In genomic region chr9:4936277-4936676, GRCh38 we compare ENCODE assay signal across 14 cellular contexts. TPM values are rescaled to one million over a fixed set of nuclear protein-coding genes. Genes with fewer than 3 reads are reported as not detected.
A peak's percentile ranks its signal among the peaks of the same experiment; 100 is the strongest.
DNase-seq lines count a peak whose midpoint lies in the region; ATAC-seq, FAIRE-seq and TF ChIP-seq lines count a peak whose summit lies in the region.
"Had no signal": no experiment of that assay in that cellular context is flagged by ENCODE, and none has a peak within 500 bp of the region (broad histone marks: within the 10 kb centered on the region; RNA-seq: fewer than 3 reads in every experiment).

No MANE protein-coding gene starts in this region.

- ATAC-seq in naive B cell (ENCODE audit: low read depth in 2 of 2), result peak; percentile 20 to 36
- ATAC-seq in GM18519 (IDR thresholded peaks at IDR 0.05; ENCODE audit: low FRiP score, unreplicated experiment), result no peak
- ATAC-seq in GM21367 (IDR thresholded peaks at IDR 0.05; ENCODE audit: unreplicated experiment), result no peak

- peak overlapping the region in 8 of 11 experiments; percentile 18 to 96 (median 92); a peak in 16 of 22 replicates for H3K27ac ChIP-seq in BLaER1 treated with 17β-estradiol and CSF1 and Interleukin-3, amounts not matched to agents 10 nM and 100 nM
- no peak overlapping the region for H3K27ac ChIP-seq in SJCRH30
- H3K27ac ChIP-seq: prostate gland had no signal

- peak overlapping the region in 1 of 10 experiments; percentile 11; a peak in 2 of 20 replicates for H3K4me3 ChIP-seq in BLaER1 treated with 17β-estradiol and CSF1 and Interleukin-3, amounts not matched to agents 10 nM and 100 nM
- H3K4me3 ChIP-seq in SJCRH30, result no peak overlapping the region
- H3K4me3 ChIP-seq: prostate gland, uterus had no signal

- DNase-seq in GM12892 (ENCODE audit: insufficient read length) (no peak), naive B cell (peak; percentile 12), KBM-7 (no peak), SJCRH30 (no peak)
- no peak for DNase-seq in activated CD4-positive, alpha-beta memory T cell treated with anti-CD3 and anti-CD28 coated beads, Interleukin-2, amount 10 ng/mL, durations not matched to agents 7 days and 5 days
- DNase-seq: activated CD4-positive, alpha-beta T cell treated with anti-CD3 and anti-CD28 coated beads for 4 hours; Caco-2; effector memory CD4-positive, alpha-beta T cell; NCI-H510A; uterus had no signal

- peaks cover 5% of the 10 kb centered on the region for H3K36me3 Mint-ChIP-seq in activated CD4-positive, alpha-beta memory T cell treated with anti-CD3 and anti-CD28 coated beads, Interleukin-2, amount 10 ng/mL, durations not matched to agents 7 days and 5 days (ENCODE audit: low read depth)
- H3K36me3 Mint-ChIP-seq in naive B cell, result no peaks in the 10 kb centered on the region

- H3K4me2 ChIP-seq in BLaER1 treated with 17β-estradiol and CSF1 and Interleukin-3, amounts not matched to agents 10 nM and 100 nM, result peak overlapping the region in 7 of 11 experiments; percentile 69 to 90 (median 80); a peak in 14 of 22 replicates

- peak overlapping the region in 6 of 11 experiments; percentile 17 to 78 (median 48); a peak in 11 of 22 replicates for H3K9ac ChIP-seq in BLaER1 treated with 17β-estradiol and CSF1 and Interleukin-3, amounts not matched to agents 10 nM and 100 nM

- H3K9me3 Mint-ChIP-seq in activated CD4-positive, alpha-beta memory T cell treated with anti-CD3 and anti-CD28 coated beads, Interleukin-2, amount 10 ng/mL, durations not matched to agents 7 days and 5 days, result no peaks in the 10 kb centered on the region
- no peaks in the 10 kb centered on the region for H3K9me3 Mint-ChIP-seq in naive B cell

- H4K20me1 ChIP-seq in BLaER1 treated with 17β-estradiol and CSF1 and Interleukin-3, amounts not matched to agents 10 nM and 100 nM, result no peaks in the 10 kb centered on the region

- CTCF ChIA-PET in activated CD4-positive, alpha-beta memory T cell treated with anti-CD3 and anti-CD28 coated beads, Interleukin-2, amount 10 ng/mL, durations not matched to agents 7 days and 5 days (lab: Charles Lee), result interaction anchor here (0.7 to 4.1 kb wide), 5 partner anchors 12 to 332 kb away, joined by 3 to 20 read pairs (median 4); partner anchors contain the start of gene JAK2

- no peaks in the 10 kb centered on the region for H3K9me3 ChIP-seq in BLaER1 treated with 17β-estradiol and CSF1 and Interleukin-3, amounts not matched to agents 10 nM and 100 nM (replicated peaks in 1 of 11)
- no peaks in the 10 kb centered on the region for H3K9me3 ChIP-seq in SJCRH30 (replicated peaks)
- H3K9me3 ChIP-seq: Caco-2, prostate gland, uterus had no signal

- H3K27me3 ChIP-seq in BLaER1 treated with 17β-estradiol and CSF1 and Interleukin-3, amounts not matched to agents 10 nM and 100 nM, result no peaks in the 10 kb centered on the region
- H3K27me3 ChIP-seq in SJCRH30, result no peaks in the 10 kb centered on the region
- H3K27me3 ChIP-seq: uterus had no signal

- H3K27ac Mint-ChIP-seq in activated CD4-positive, alpha-beta memory T cell treated with anti-CD3 and anti-CD28 coated beads, Interleukin-2, amount 10 ng/mL, durations not matched to agents 7 days and 5 days, result peak overlapping the region; percentile 68
- peak overlapping the region in 3 of 6 donors; percentile 4 to 49 (median 15) for H3K27ac Mint-ChIP-seq in naive B cell

- in situ Hi-C loops in KBM-7 (cut with MboI; ENCODE audit: low pct_unique_long_range_greater_than_20kb, low sequenced_read_pairs), result no loop called here

- no peaks in the 10 kb centered on the region for H3K36me3 ChIP-seq in BLaER1 treated with 17β-estradiol and CSF1 and Interleukin-3, amounts not matched to agents 10 nM and 100 nM
- H3K36me3 ChIP-seq in SJCRH30, result no peaks in the 10 kb centered on the region
- H3K36me3 ChIP-seq: prostate gland, uterus had no signal

- peaks cover 51% of the 10 kb centered on the region for H3K4me1 Mint-ChIP-seq in activated CD4-positive, alpha-beta memory T cell treated with anti-CD3 and anti-CD28 coated beads, Interleukin-2, amount 10 ng/mL, durations not matched to agents 7 days and 5 days
- peaks cover 40 to 53% (median 43%) of the 10 kb centered on the region in 3 donors for H3K4me1 Mint-ChIP-seq in naive B cell

- TF ChIP-seq POLR2A in GM12892 (IDR thresholded peaks at IDR 0.05; ENCODE audit: low read depth, low read length), result no peak

- H3K27me3 Mint-ChIP-seq in activated CD4-positive, alpha-beta memory T cell treated with anti-CD3 and anti-CD28 coated beads, Interleukin-2, amount 10 ng/mL, durations not matched to agents 7 days and 5 days, result no peaks in the 10 kb centered on the region
- H3K27me3 Mint-ChIP-seq in naive B cell, result no peaks in the 10 kb centered on the region

- H3K4me1 ChIP-seq in BLaER1 treated with 17β-estradiol and CSF1 and Interleukin-3, amounts not matched to agents 10 nM and 100 nM, result peaks cover 10 to 86% (median 55%) of the 10 kb centered on the region in 10 experiments; a peak in 19 of 20 replicates
- H3K4me1 ChIP-seq in SJCRH30, result no peaks in the 10 kb centered on the region
- H3K4me1 ChIP-seq: Caco-2 had no signal

- peak; percentile 87 for FAIRE-seq in GM12892 (lab: Jason Lieb, UNC)

- POLR2A ChIA-PET in activated CD4-positive, alpha-beta memory T cell treated with anti-CD3 and anti-CD28 coated beads, Interleukin-2, amount 10 ng/mL, durations not matched to agents 7 days and 5 days (lab: Charles Lee), result interaction anchor here (0.6 to 2.5 kb wide), 8 partner anchors 8 to 858 kb away, joined by 3 to 16 read pairs (median 4); partner anchors contain the start of genes AK3, JAK2 and RCL1

- H3K4me3 Mint-ChIP-seq in activated CD4-positive, alpha-beta memory T cell treated with anti-CD3 and anti-CD28 coated beads, Interleukin-2, amount 10 ng/mL, durations not matched to agents 7 days and 5 days, result peak overlapping the region; percentile 36
- H3K4me3 Mint-ChIP-seq in naive B cell, result peak overlapping the region; percentile 3 to 75 (median 58)

RNA-seq across cellular contexts. Expression of gene JAK2, which starts 48.8 kb away (rescaled TPM):
- polyA plus RNA-seq in GM12892 (2012; ENCODE audit: missing spikeins), result 12.2 TPM
- total RNA-seq in activated CD4-positive, alpha-beta memory T cell treated with anti-CD3 and anti-CD28 coated beads, Interleukin-2, amount 10 ng/mL, durations not matched to agents 7 days and 5 days, result 10 to 100 TPM; 27.2 to 30.0 TPM
- polyA plus RNA-seq in naive B cell (ENCODE audit: low read depth in 6 of 6), result 10 to 100 TPM in 4 of 6 donors, 1 to 10 TPM in 2; 4.9 to 16.3 (median 12.5) TPM
- 3.7 TPM in 2 replicates for total RNA-seq in SJCRH30 (2014; rRNA removed; shearing (Covaris generic))

Comparison
In these comparisons a context has a peak if more than half of its experiments do, and no peak if none do; other contexts are left out.
1. ATAC-seq: peak in naive B cell (2 of 2); none in GM18519 (single experiment) and GM21367 (single experiment).